Comparison of ENCODE assay signal across 8 cellular contexts in the genomic region with DNA sequence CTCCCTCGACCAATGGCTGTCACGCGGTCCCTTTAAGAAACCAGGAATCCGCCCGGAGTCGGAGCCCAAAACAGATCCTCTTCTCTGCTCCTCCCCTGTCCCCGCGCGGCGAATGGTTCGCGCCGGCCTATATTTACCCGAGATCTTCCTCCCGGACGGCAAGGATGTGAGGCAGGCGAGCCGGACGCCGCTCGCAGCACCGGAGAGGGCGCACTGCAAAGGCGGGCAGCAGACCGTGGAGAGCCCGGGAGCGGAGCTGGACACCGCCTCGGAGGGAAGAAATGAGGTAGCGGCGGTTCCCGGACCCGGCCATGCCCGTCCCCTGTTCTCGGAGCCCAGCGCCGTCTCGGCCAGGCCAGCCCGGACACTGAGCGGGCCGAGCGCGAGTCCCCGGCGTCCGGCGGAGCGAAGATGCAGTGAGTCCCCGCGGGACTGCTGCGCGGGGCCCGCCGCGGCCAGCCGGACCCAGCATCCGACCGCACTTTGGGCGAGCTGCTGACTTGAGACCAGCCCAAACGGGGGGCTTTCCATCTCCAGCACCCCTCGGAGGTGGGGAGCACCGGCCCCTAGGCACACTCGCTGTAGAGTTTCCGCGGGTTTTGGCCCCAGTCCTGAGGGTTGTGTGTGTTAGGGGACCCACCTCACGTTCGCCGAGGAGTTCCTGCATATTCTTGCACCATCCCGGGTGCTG. TPM values are rescaled to one million over a fixed set of nuclear protein-coding genes. Genes with fewer than 3 reads are reported as not detected.
DNase-seq lines count a peak whose midpoint lies in the region; ATAC-seq and TF ChIP-seq lines count a peak whose summit lies in the region.

Gene FAM43A (plus strand): TSS at position 161 of the 691 bp plus-strand sequence. CDS start 944 bp downstream, outside the sequence.

- H3K4me1 Mint-ChIP-seq in naive thymus-derived CD8-positive, alpha-beta T cell = peaks cover 26 to 65% (median 50%) of the 10 kb centered on the region in 4 donors
- peaks cover 45 to 83% of the 10 kb centered on the region in 2 donors for H3K4me1 Mint-ChIP-seq in stimulated activated naive B cell treated with anti-CD40 and anti-IgM and Interleukin-4, amounts not matched to agents 10 μg/mL and 1 μg/mL and 100 μg/mL, for 72 hours

- peak within 1 kb of the TSS; percentile 59 for H3K4me2 ChIP-seq in KMS-11

- H3K36me3 Mint-ChIP-seq in naive thymus-derived CD8-positive, alpha-beta T cell = no peaks in the 10 kb centered on the region
- H3K36me3 Mint-ChIP-seq in stimulated activated naive B cell treated with anti-CD40 and anti-IgM and Interleukin-4, amounts not matched to agents 10 μg/mL and 1 μg/mL and 100 μg/mL, for 72 hours = peaks cover 0 to 2% of the 10 kb centered on the region in 2 donors

- H3K9me3 Mint-ChIP-seq in naive thymus-derived CD8-positive, alpha-beta T cell = no peaks in the 10 kb centered on the region
- H3K9me3 Mint-ChIP-seq in stimulated activated naive B cell treated with anti-CD40 and anti-IgM and Interleukin-4, amounts not matched to agents 10 μg/mL and 1 μg/mL and 100 μg/mL, for 72 hours = no peaks in the 10 kb centered on the region

- H3K4me3 Mint-ChIP-seq in naive thymus-derived CD8-positive, alpha-beta T cell = peak within 1 kb of the TSS; percentile 81 to 97 (median 91)
- peak within 1 kb of the TSS; percentile 87 to 95 for H3K4me3 Mint-ChIP-seq in stimulated activated naive B cell treated with anti-CD40 and anti-IgM and Interleukin-4, amounts not matched to agents 10 μg/mL and 1 μg/mL and 100 μg/mL, for 72 hours

- ATAC-seq in GM19455 (IDR thresholded peaks at IDR 0.05; ENCODE audit: unreplicated experiment) = peak; percentile 39
- ATAC-seq in naive thymus-derived CD8-positive, alpha-beta T cell = peak; percentile 36 to 52
- ATAC-seq in stimulated activated naive B cell treated with anti-CD40 and anti-IgM and Interleukin-4, amounts not matched to agents 10 μg/mL and 1 μg/mL and 100 μg/mL, for 72 hours (replicated peaks) = peak; percentile 50 to 59

- no peak within 1 kb of the TSS for H3K27ac ChIP-seq in KMS-11
- H3K27ac ChIP-seq in RWPE1 = peak within 1 kb of the TSS; percentile 83

- peaks cover 13% of the 10 kb centered on the region for H3K27me3 ChIP-seq in KMS-11 (ENCODE audit: insufficient read depth, low read depth)

- no peaks in the 10 kb centered on the region for H4K20me1 ChIP-seq in KMS-11 (ENCODE audit: insufficient read depth)

- peak within 1 kb of the TSS; percentile 23; the same call in 1 of the 2 replicates for H3K9ac ChIP-seq in KMS-11

- CTCF ChIA-PET in RWPE1 (lab: Yijun Ruan, JAX) = interaction anchor here (0.6 to 1.2 kb wide), 5 partner anchors 13 to 593 kb away, joined by 3 to 8 read pairs (median 4); partner anchors contain the start of gene LSG1

- H2AFZ ChIP-seq in KMS-11 (ENCODE audit: low read depth) = peak within 1 kb of the TSS; percentile 84

- DNase-seq in C1 segment of cervical spinal cord (lab: John Stamatoyannopoulos, UW) (peak in 13 of 14 donors; percentile 32 to 96 (median 68)), RWPE1 (ENCODE audit: low spot score) (peak; percentile 91), fibroblast of peridontal ligament (ENCODE audit: extremely low read depth) (peak; percentile 95)
- peak; percentile 71 for DNase-seq in activated T-helper 9 cell treated with anti-CD3 and anti-CD28 coated beads, Interleukin-2, amount 50 U/mL, for 16 hours (ENCODE audit: low read depth)
- peak; percentile 21 to 80 (median 42) for DNase-seq in naive thymus-derived CD8-positive, alpha-beta T cell
- peak; percentile 70 for DNase-seq in stimulated activated naive B cell treated with anti-CD40 and anti-IgM and Interleukin-4, amounts not matched to agents 10 μg/mL and 1 μg/mL and 100 μg/mL, for 72 hours

- peak within 1 kb of the TSS; percentile 73 for H3K4me3 ChIP-seq in KMS-11 (IDR thresholded peaks at IDR 0.05; ENCODE audit: insufficient read depth, low read depth, low read length)

- H3K27ac Mint-ChIP-seq in naive thymus-derived CD8-positive, alpha-beta T cell = peak within 1 kb of the TSS in 7 of 10 donors; percentile 21 to 84 (median 77)
- H3K27ac Mint-ChIP-seq in stimulated activated naive B cell treated with anti-CD40 and anti-IgM and Interleukin-4, amounts not matched to agents 10 μg/mL and 1 μg/mL and 100 μg/mL, for 72 hours = peak within 1 kb of the TSS; percentile 95

- H3K27me3 Mint-ChIP-seq in naive thymus-derived CD8-positive, alpha-beta T cell = peaks cover 0 to 43% (median 4%) of the 10 kb centered on the region in 5 donors
- no peaks in the 10 kb centered on the region for H3K27me3 Mint-ChIP-seq in stimulated activated naive B cell treated with anti-CD40 and anti-IgM and Interleukin-4, amounts not matched to agents 10 μg/mL and 1 μg/mL and 100 μg/mL, for 72 hours

- H3K4me1 ChIP-seq in KMS-11 (ENCODE audit: low read depth, poor library complexity, severe bottlenecking) = peaks cover 42% of the 10 kb centered on the region

- H3K79me2 ChIP-seq in KMS-11 (ENCODE audit: insufficient read depth, low read depth) = no peaks in the 10 kb centered on the region

- H3K36me3 ChIP-seq in KMS-11 (ENCODE audit: insufficient read depth) = no peaks in the 10 kb centered on the region

- POLR2A ChIA-PET in RWPE1 (lab: Yijun Ruan, JAX; ENCODE audit: low non-redundant PET) = interaction anchor here (0.6 to 1.0 kb wide), 4 partner anchors 186 to 376 kb away, joined by 3 read pairs; no protein-coding TSS in a partner anchor
- POLR2A ChIA-PET in naive thymus-derived CD8-positive, alpha-beta T cell (lab: Charles Lee) = interaction anchor here (1.5 to 3.5 kb wide), 5 partner anchors 11 to 585 kb away, joined by 4 to 31 read pairs (median 10); partner anchors contain the start of genes LSG1 and XXYLT1

- TF ChIP-seq CTCF in KMS-11 (conservative IDR thresholded peaks at IDR 0.05; ENCODE audit: low read depth, low read length) = no peak
- no peak for TF ChIP-seq CTCF in RWPE1 (conservative IDR thresholded peaks at IDR 0.05; ENCODE audit: low read depth)

RNA-seq across cellular contexts. Expression of gene FAM43A, which starts in this region (rescaled TPM):
- total RNA-seq in naive thymus-derived CD8-positive, alpha-beta T cell = 1 to 10 TPM; 3.5 to 3.8 TPM
- polyA plus RNA-seq in naive thymus-derived CD8-positive, alpha-beta T cell = 1 to 10 TPM in 1 of 3 donors, under 1 TPM in 2; 0.40 to 1.1 (median 0.53) TPM

Comparison
In these comparisons a context has a peak if more than half of its experiments do, and no peak if none do; other contexts are left out.
1. DNase-seq: peak in every context shown above with its lines; median percentile 95 in fibroblast of peridontal ligament; 91 in RWPE1; 71 in activated T-helper 9 cell treated with anti-CD3 and anti-CD28 coated beads, Interleukin-2, amount 50 U/mL, for 16 hours; 70 in stimulated activated naive B cell treated with anti-CD40 and anti-IgM and Interleukin-4, amounts not matched to agents 10 μg/mL and 1 μg/mL and 100 μg/mL, for 72 hours; 68 in C1 segment of cervical spinal cord; 42 in naive thymus-derived CD8-positive, alpha-beta T cell.